20 cellular contexts compared by ENCODE assay signal in genomic region chr11:130223291-130223971, GRCh38.
DNase-seq lines count a peak whose midpoint lies in the region; ATAC-seq and TF ChIP-seq lines count a peak whose summit lies in the region.
"Had no signal": no experiment of that assay in that cellular context is flagged by ENCODE, and none has a peak within 500 bp of the region (broad histone marks: within the 10 kb centered on the region; RNA-seq: fewer than 3 reads in every experiment).

No MANE protein-coding gene starts in this region.

- peaks cover 8% of the 10 kb centered on the region for H3K36me3 Mint-ChIP-seq in T-cell

- DNase-seq in activated CD8-positive, alpha-beta memory T cell treated with anti-CD3 and anti-CD28 coated beads for 24 hours = peak; percentile 53
- no peak for DNase-seq in activated CD8-positive, alpha-beta memory T cell treated with anti-CD3 and anti-CD28 coated beads, Interleukin-2, amount 50 U/mL, for 48 hours
- no peak for DNase-seq in T-cell
- no peak for DNase-seq in left cardiac atrium
- DNase-seq in osteoblast (ENCODE audit: insufficient read length, low spot score, missing footprints) = peak; percentile 66
- DNase-seq in DMS53 treated with DMSO at 0.1 percent for 48 hours (lab: John Stamatoyannopoulos, UW; ENCODE audit: unreplicated experiment) = no peak
- DNase-seq in BE2C = no peak
- DNase-seq: activated CD4-positive, alpha-beta T cell treated with anti-CD3 and anti-CD28 coated beads, Interleukin-2, amount 10 ng/mL, durations not matched to agents 24 days and 14 days; anterior cingulate cortex; foreskin keratinocyte; HFFc6; NCI-H1436; NCI-H2171; NCI-H748 treated with DMSO at 0.1 percent for 48 hours; uterus had no signal

- peak in 1 of 4 experiments; percentile 46 for ATAC-seq in T-cell (replicated peaks in 1 of 4)
- ATAC-seq in left cardiac atrium = peak; percentile 78 to 93
- ATAC-seq in GM21723 (IDR thresholded peaks at IDR 0.05; ENCODE audit: unreplicated experiment) = no peak
- ATAC-seq: foreskin keratinocyte, SK-N-SH treated with all-trans-retinoic acid at 6 μM for 48 hours had no signal

- H3K4me2 ChIP-seq in osteoblast (ENCODE audit: insufficient read depth, low read length) = no peak overlapping the region

- CTCF ChIA-PET in T-cell (lab: Charles Lee) = no interaction called here

- H3K4me3 Mint-ChIP-seq in T-cell = no peak overlapping the region
- H3K4me3 Mint-ChIP-seq: activated CD4-positive, alpha-beta T cell treated with anti-CD3 and anti-CD28 coated beads, Interleukin-2, amount 10 ng/mL, durations not matched to agents 24 days and 14 days; CD14-positive monocyte; HFFc6; nephron had no signal

- intact Hi-C loops in left cardiac atrium (cut with DNase I) = no loop called here

- H3K79me2 ChIP-seq in osteoblast (ENCODE audit: insufficient read depth, low read length) = no peaks in the 10 kb centered on the region

- H3K4me1 Mint-ChIP-seq in T-cell = peaks cover 7 to 18% (median 14%) of the 10 kb centered on the region in 3 donors
- H3K4me1 Mint-ChIP-seq: CD14-positive monocyte, nephron had no signal

- TF ChIP-seq CTCF in osteoblast (IDR thresholded peaks at IDR 0.05; ENCODE audit: extremely low read depth, low read depth, low read length) (no peak), BE2C (IDR thresholded peaks at IDR 0.05; ENCODE audit: low read depth, low read length) (no peak)

- H4K20me1 ChIP-seq in osteoblast (ENCODE audit: insufficient read depth, low read length) = no peaks in the 10 kb centered on the region

- H3K4me3 ChIP-seq in osteoblast (ENCODE audit: insufficient read depth, low read length) = no peak overlapping the region
- no peak overlapping the region for H3K4me3 ChIP-seq in BE2C (ENCODE audit: low read depth, low read length)
- H3K4me3 ChIP-seq: coronary artery, uterus had no signal

- no peaks in the 10 kb centered on the region for H3K9me3 Mint-ChIP-seq in T-cell
- H3K9me3 Mint-ChIP-seq: activated CD4-positive, alpha-beta T cell treated with anti-CD3 and anti-CD28 coated beads, Interleukin-2, amount 10 ng/mL, durations not matched to agents 24 days and 14 days; HFFc6; nephron had no signal

- H3K27ac Mint-ChIP-seq in T-cell = peak overlapping the region; percentile 19 to 56
- H3K27ac Mint-ChIP-seq: activated CD4-positive, alpha-beta T cell treated with anti-CD3 and anti-CD28 coated beads, Interleukin-2, amount 10 ng/mL, durations not matched to agents 24 days and 14 days; HFFc6; nephron had no signal

- H2AFZ ChIP-seq in osteoblast (ENCODE audit: low read length) = no peak overlapping the region

- no peaks in the 10 kb centered on the region for H3K27me3 Mint-ChIP-seq in T-cell
- H3K27me3 Mint-ChIP-seq: activated CD4-positive, alpha-beta T cell treated with anti-CD3 and anti-CD28 coated beads, Interleukin-2, amount 10 ng/mL, durations not matched to agents 24 days and 14 days had no signal

- no peaks in the 10 kb centered on the region for H3K9me3 ChIP-seq in osteoblast (ENCODE audit: low read depth, low read length)
- H3K9me3 ChIP-seq in BE2C = no peaks in the 10 kb centered on the region
- H3K9me3 ChIP-seq: uterus had no signal

- POLR2A ChIA-PET in T-cell (lab: Charles Lee) = no interaction called here

- H3K27me3 ChIP-seq in osteoblast (ENCODE audit: insufficient read depth, low read length) = peaks cover 3% of the 10 kb centered on the region
- H3K27me3 ChIP-seq in BE2C = no peaks in the 10 kb centered on the region
- H3K27me3 ChIP-seq: foreskin keratinocyte, uterus had no signal

- H3K36me3 ChIP-seq in osteoblast (ENCODE audit: insufficient read depth, low read length) (no peaks in the 10 kb centered on the region), BE2C (no peaks in the 10 kb centered on the region)
- H3K36me3 ChIP-seq: uterus had no signal

- H3K27ac ChIP-seq in osteoblast (ENCODE audit: low read depth, low read length) = no peak overlapping the region
- H3K27ac ChIP-seq: coronary artery, foreskin keratinocyte, uterus had no signal

- no peaks in the 10 kb centered on the region for H3K4me1 ChIP-seq in osteoblast (ENCODE audit: insufficient read depth, low read length)
- no peaks in the 10 kb centered on the region for H3K4me1 ChIP-seq in BE2C
- H3K4me1 ChIP-seq: foreskin keratinocyte, uterus had no signal

Comparison
In these comparisons a context has a peak if more than half of its experiments do, and no peak if none do; other contexts are left out.
1. DNase-seq: peak in activated CD8-positive, alpha-beta memory T cell treated with anti-CD3 and anti-CD28 coated beads for 24 hours (single experiment) and osteoblast (single experiment); none in activated CD8-positive, alpha-beta memory T cell treated with anti-CD3 and anti-CD28 coated beads, Interleukin-2, amount 50 U/mL, for 48 hours (single experiment), T-cell (0 of 34), left cardiac atrium (single experiment), DMS53 treated with DMSO at 0.1 percent for 48 hours (single experiment) and BE2C (single experiment).